18 cellular contexts compared by ENCODE assay signal in the genomic region with DNA sequence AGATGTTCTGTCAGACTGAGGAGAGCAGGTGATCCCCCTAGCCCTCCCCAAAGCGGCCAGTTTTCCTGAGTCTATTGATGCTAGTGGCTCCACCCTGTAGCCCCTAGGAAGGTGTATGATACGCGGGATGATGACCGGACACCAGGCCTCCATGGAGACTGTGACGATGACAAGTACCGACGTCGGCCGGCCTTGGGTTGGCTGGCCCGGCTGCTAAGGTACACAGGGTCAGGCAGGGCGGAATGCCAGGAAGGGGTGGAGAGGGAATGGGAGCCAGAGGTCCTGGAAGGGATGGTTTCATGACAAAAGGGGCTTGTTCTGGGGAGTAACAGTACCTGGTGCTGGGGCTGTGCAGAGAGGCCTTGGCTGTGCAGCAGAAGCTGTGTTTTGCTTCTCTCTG. TPM values are rescaled to one million over a fixed set of nuclear protein-coding genes. Genes with fewer than 3 reads are reported as not detected.
DNase-seq lines count a peak whose midpoint lies in the region; ATAC-seq and TF ChIP-seq lines count a peak whose summit lies in the region.
"Had no signal": no experiment of that assay in that cellular context is flagged by ENCODE, and none has a peak within 500 bp of the region (broad histone marks: within the 10 kb centered on the region; RNA-seq: fewer than 3 reads in every experiment).

No MANE protein-coding gene starts in this region.

- H3K27ac Mint-ChIP-seq in T-helper 2 cell treated with Interferon-gamma antibody and Interleukin-4, amounts not matched to agents 5 μg/mL and 100 μg/mL, for 36 hours: peak overlapping the region; percentile 17
- H3K27ac Mint-ChIP-seq in neural crest cell (ENCODE audit: unreplicated experiment): no peak overlapping the region
- H3K27ac Mint-ChIP-seq in stimulated activated effector memory CD8-positive, alpha-beta T cell treated with anti-CD3 and anti-CD28 coated beads, Interleukin-12 subunit alpha, Interleukin-12 subunit beta, amount 100 ng/mL, for 72 hours: peak overlapping the region; percentile 52
- H3K27ac Mint-ChIP-seq: CD4-positive, alpha-beta T cell had no signal

- ATAC-seq in stimulated activated effector memory CD8-positive, alpha-beta T cell treated with anti-CD3 and anti-CD28 coated beads, Interleukin-12 subunit alpha, Interleukin-12 subunit beta, amount 100 ng/mL, for 72 hours: no peak
- no peak for ATAC-seq in GM19023 (IDR thresholded peaks at IDR 0.05; ENCODE audit: unreplicated experiment)
- ATAC-seq: A549 had no signal

- no peak overlapping the region for H3K4me3 Mint-ChIP-seq in T-helper 2 cell treated with Interferon-gamma antibody and Interleukin-4, amounts not matched to agents 5 μg/mL and 100 μg/mL, for 36 hours
- H3K4me3 Mint-ChIP-seq in neural crest cell: peak overlapping the region; percentile 47
- no peak overlapping the region for H3K4me3 Mint-ChIP-seq in stimulated activated effector memory CD8-positive, alpha-beta T cell treated with anti-CD3 and anti-CD28 coated beads, Interleukin-12 subunit alpha, Interleukin-12 subunit beta, amount 100 ng/mL, for 72 hours
- H3K4me3 Mint-ChIP-seq: H9 had no signal

- H3K36me3 ChIP-seq in KMS-11 (ENCODE audit: insufficient read depth): no peaks in the 10 kb centered on the region

- no peaks in the 10 kb centered on the region for H3K27me3 ChIP-seq in KMS-11 (ENCODE audit: insufficient read depth, low read depth)

- peaks cover 78% of the 10 kb centered on the region for H3K4me1 ChIP-seq in KMS-11 (ENCODE audit: low read depth, poor library complexity, severe bottlenecking)

- peaks cover 32% of the 10 kb centered on the region for H3K36me3 Mint-ChIP-seq in T-helper 2 cell treated with Interferon-gamma antibody and Interleukin-4, amounts not matched to agents 5 μg/mL and 100 μg/mL, for 36 hours (ENCODE audit: low read depth)
- no peaks in the 10 kb centered on the region for H3K36me3 Mint-ChIP-seq in neural crest cell (ENCODE audit: low read depth)
- H3K36me3 Mint-ChIP-seq in stimulated activated effector memory CD8-positive, alpha-beta T cell treated with anti-CD3 and anti-CD28 coated beads, Interleukin-12 subunit alpha, Interleukin-12 subunit beta, amount 100 ng/mL, for 72 hours: peaks cover 73% of the 10 kb centered on the region

- peak overlapping the region; percentile 82; the same call in 1 of the 2 replicates for H3K27ac ChIP-seq in KMS-11
- H3K27ac ChIP-seq: 22Rv1, A549, C4-2B had no signal

- H3K4me3 ChIP-seq in KMS-11 (IDR thresholded peaks at IDR 0.05; ENCODE audit: insufficient read depth, low read depth, low read length): no peak overlapping the region
- H3K4me3 ChIP-seq: A549 had no signal

- TF ChIP-seq CTCF in KMS-11 (conservative IDR thresholded peaks at IDR 0.05; ENCODE audit: low read depth, low read length) (no peak), neural crest cell (conservative IDR thresholded peaks at IDR 0.05) (no peak)

- DNase-seq in T-helper 2 cell treated with Interferon-gamma antibody and Interleukin-4, amounts not matched to agents 5 μg/mL and 100 μg/mL, for 36 hours (ENCODE audit: low spot score): no peak
- DNase-seq in T-helper 2 cell (no peak), neural crest cell (ENCODE audit: low read depth, low spot score) (no peak), iPS-NIHi7 (ENCODE audit: extremely low spot score) (no peak)
- no peak for DNase-seq in stimulated activated effector memory CD8-positive, alpha-beta T cell treated with anti-CD3 and anti-CD28 coated beads, Interleukin-12 subunit alpha, Interleukin-12 subunit beta, amount 100 ng/mL, for 72 hours (ENCODE audit: low spot score in 2 of 2)
- DNase-seq: AML-193; CD4-positive, alpha-beta T cell; DMS153; DMS79; GDM1; GOT3; H9 had no signal

- H4K20me1 ChIP-seq in KMS-11 (ENCODE audit: insufficient read depth): no peaks in the 10 kb centered on the region

- no peak overlapping the region for H3K9ac ChIP-seq in KMS-11

- H3K4me1 Mint-ChIP-seq in T-helper 2 cell treated with Interferon-gamma antibody and Interleukin-4, amounts not matched to agents 5 μg/mL and 100 μg/mL, for 36 hours (ENCODE audit: low read depth): peaks cover 16% of the 10 kb centered on the region
- peaks cover 26% of the 10 kb centered on the region for H3K4me1 Mint-ChIP-seq in neural crest cell
- H3K4me1 Mint-ChIP-seq in stimulated activated effector memory CD8-positive, alpha-beta T cell treated with anti-CD3 and anti-CD28 coated beads, Interleukin-12 subunit alpha, Interleukin-12 subunit beta, amount 100 ng/mL, for 72 hours: peaks cover 33% of the 10 kb centered on the region

- peaks cover 34% of the 10 kb centered on the region for H3K79me2 ChIP-seq in KMS-11 (ENCODE audit: insufficient read depth, low read depth)

- H3K9me3 Mint-ChIP-seq in T-helper 2 cell treated with Interferon-gamma antibody and Interleukin-4, amounts not matched to agents 5 μg/mL and 100 μg/mL, for 36 hours: no peaks in the 10 kb centered on the region
- no peaks in the 10 kb centered on the region for H3K9me3 Mint-ChIP-seq in neural crest cell
- no peaks in the 10 kb centered on the region for H3K9me3 Mint-ChIP-seq in stimulated activated effector memory CD8-positive, alpha-beta T cell treated with anti-CD3 and anti-CD28 coated beads, Interleukin-12 subunit alpha, Interleukin-12 subunit beta, amount 100 ng/mL, for 72 hours
- H3K9me3 Mint-ChIP-seq: CD4-positive, alpha-beta T cell; H9 had no signal

- H3K4me2 ChIP-seq in KMS-11: no peak overlapping the region; the same call in 1 of the 2 replicates
- H3K4me2 ChIP-seq: A549 had no signal

- H3K27me3 Mint-ChIP-seq in T-helper 2 cell treated with Interferon-gamma antibody and Interleukin-4, amounts not matched to agents 5 μg/mL and 100 μg/mL, for 36 hours (ENCODE audit: low read depth): peaks cover 4% of the 10 kb centered on the region
- no peaks in the 10 kb centered on the region for H3K27me3 Mint-ChIP-seq in neural crest cell (ENCODE audit: low read depth)
- H3K27me3 Mint-ChIP-seq: CD4-positive, alpha-beta T cell had no signal

- no peak overlapping the region for H2AFZ ChIP-seq in KMS-11 (ENCODE audit: low read depth)

RNA-seq across cellular contexts. Expression of a gene that starts 3.2 kb away (rescaled TPM):
- 33.2 and 35.7 TPM in 2 replicates for total RNA-seq in neural crest cell

RNA-seq across cellular contexts. Expression of a gene that starts 3.4 kb away (rescaled TPM):
- total RNA-seq in neural crest cell: 83.1 and 84.8 TPM in 2 replicates

RNA-seq across cellular contexts. Expression of a gene that starts 8.8 kb away (rescaled TPM):
- total RNA-seq in neural crest cell: 76.5 and 94.3 TPM in 2 replicates

RNA-seq across cellular contexts. Expression of a gene that starts 24.5 kb away (rescaled TPM):
- 102 and 104 TPM in 2 replicates for total RNA-seq in neural crest cell

RNA-seq across cellular contexts. Expression of a gene that starts 28.9 kb away (rescaled TPM):
- total RNA-seq in neural crest cell: 0.30 and 0.35 TPM in 2 replicates
- total RNA-seq: Daoy had no signal
